Comparison of ENCODE assay signal across 2 cellular contexts in the genomic region with DNA sequence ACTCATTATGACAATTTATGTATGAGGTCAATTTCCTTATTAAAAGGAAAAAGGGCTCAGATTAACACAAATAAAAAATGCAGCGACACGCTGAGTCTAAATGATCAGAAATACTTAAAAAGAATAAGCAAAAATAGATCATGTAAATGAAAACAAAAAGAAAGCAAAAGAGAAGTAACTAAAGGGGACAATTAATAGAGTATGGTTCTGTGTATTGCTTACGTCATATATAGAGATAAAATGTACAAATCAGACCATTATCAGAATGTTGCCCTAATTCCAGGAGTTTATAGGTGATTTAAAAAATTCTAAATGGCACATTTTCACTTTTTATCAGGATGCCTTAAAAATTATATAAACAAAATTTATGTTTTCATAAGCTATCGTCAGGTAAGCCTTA.
TF ChIP-seq lines count a peak whose summit lies in the region.

No MANE protein-coding gene starts in this region.

TF ChIP-seq in HepG2, 621 proteins besides CTCF, POLR2A, EP300 and RAD21:
- TF ChIP-seq POLR2AphosphoS5 (IDR thresholded peaks at IDR 0.05; ENCODE audit: low read depth, low read length) (no peak), CREB1 (IDR thresholded peaks at IDR 0.05) (peak; percentile 72), CREB1 (CRISPR knock-in tag; IDR thresholded peaks at IDR 0.05) (no peak), ATF7 (IDR thresholded peaks at IDR 0.05) (peak; percentile 81), ATF7 (CRISPR knock-in tag; IDR thresholded peaks at IDR 0.05) (no peak), HMG20B (CRISPR knock-in tag; conservative IDR thresholded peaks at IDR 0.05) (no peak)
TF ChIP-seq in HepG2: peak in this region for 2.

TF ChIP-seq in endothelial cell of umbilical vein, 7 proteins besides CTCF, POLR2A, EP300 and RAD21:
- TF ChIP-seq, protein P1, sequence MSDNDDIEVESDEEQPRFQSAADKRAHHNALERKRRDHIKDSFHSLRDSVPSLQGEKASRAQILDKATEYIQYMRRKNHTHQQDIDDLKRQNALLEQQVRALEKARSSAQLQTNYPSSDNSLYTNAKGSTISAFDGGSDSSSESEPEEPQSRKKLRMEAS (IDR thresholded peaks at IDR 0.05; ENCODE audit: insufficient read depth, insufficient read length), result no peak
